16 cellular contexts compared by ENCODE assay signal in genomic region chr9:86822006-86822405, GRCh38.
DNase-seq lines count a peak whose midpoint lies in the region; ATAC-seq and TF ChIP-seq lines count a peak whose summit lies in the region.
"Had no signal": no experiment of that assay in that cellular context is flagged by ENCODE, and none has a peak within 500 bp of the region (broad histone marks: within the 10 kb centered on the region; RNA-seq: fewer than 3 reads in every experiment).

No MANE protein-coding gene starts in this region.

- H3K27me3 ChIP-seq in right atrium auricular region (no peaks in the 10 kb centered on the region), osteoblast (ENCODE audit: insufficient read depth, low read length) (peaks cover 3% of the 10 kb centered on the region), tibial artery (no peaks in the 10 kb centered on the region)
- H3K27me3 ChIP-seq: BLaER1 had no signal

- ATAC-seq in left ventricle myocardium superior (peak; percentile 19), left lobe of liver (no peak), HG02588 (IDR thresholded peaks at IDR 0.05; ENCODE audit: unreplicated experiment) (no peak)
- ATAC-seq in stimulated activated naive CD8-positive, alpha-beta T cell treated with anti-CD3 and anti-CD28 coated beads, Interleukin-15, Interleukin-2, amounts not matched to agents 100 U/mL and 50 U/mL, for 24 hours, result no peak
- ATAC-seq: HCT116, HepG2 had no signal

- no peaks in the 10 kb centered on the region for H4K20me1 ChIP-seq in osteoblast (ENCODE audit: insufficient read depth, low read length)
- H4K20me1 ChIP-seq: BLaER1 had no signal

- H3K36me3 ChIP-seq in right atrium auricular region (no peaks in the 10 kb centered on the region), osteoblast (ENCODE audit: insufficient read depth, low read length) (no peaks in the 10 kb centered on the region), tibial artery (no peaks in the 10 kb centered on the region)
- H3K36me3 ChIP-seq: BLaER1 had no signal

- H3K9me3 ChIP-seq in right atrium auricular region (peaks cover 0 to 19% of the 10 kb centered on the region in 2 donors), osteoblast (ENCODE audit: low read depth, low read length) (no peaks in the 10 kb centered on the region), tibial artery (no peaks in the 10 kb centered on the region)

- peak overlapping the region; percentile 29 for H3K4me2 ChIP-seq in osteoblast (ENCODE audit: insufficient read depth, low read length)
- H3K4me2 ChIP-seq: BLaER1 had no signal

- TF ChIP-seq CTCF in right atrium auricular region (IDR thresholded peaks at IDR 0.05) (no peak), fibroblast of mammary gland (conservative IDR thresholded peaks at IDR 0.05; ENCODE audit: control insufficient read depth, insufficient read depth, low read depth, low read length) (no peak), osteoblast (IDR thresholded peaks at IDR 0.05; ENCODE audit: extremely low read depth, low read depth, low read length) (no peak), tibial artery (IDR thresholded peaks at IDR 0.05) (no peak)

- DNase-seq in left ventricle myocardium superior, result no peak
- no peak for DNase-seq in right atrium auricular region (ENCODE audit: low spot score)
- DNase-seq in fibroblast of mammary gland (ENCODE audit: low read depth), result peak; percentile 27
- no peak for DNase-seq in osteoblast (ENCODE audit: insufficient read length, low spot score, missing footprints)
- no peak for DNase-seq in stimulated activated naive CD8-positive, alpha-beta T cell treated with anti-CD3 and anti-CD28 coated beads, Interleukin-15, Interleukin-2, amounts not matched to agents 100 U/mL and 50 U/mL, for 24 hours
- DNase-seq in left lobe of liver (ENCODE audit: low spot score), result no peak
- no peak for DNase-seq in tibial artery
- DNase-seq: AML-193; CD8-positive, alpha-beta memory T cell; DMS53; GF-D8 had no signal

- H3K4me3 ChIP-seq in right atrium auricular region (no peak overlapping the region), fibroblast of mammary gland (ENCODE audit: control insufficient read depth, low read depth, low read length) (no peak overlapping the region), osteoblast (ENCODE audit: insufficient read depth, low read length) (no peak overlapping the region), tibial artery (no peak overlapping the region)
- H3K4me3 ChIP-seq: BLaER1 had no signal

- H3K27ac ChIP-seq in right atrium auricular region (no peak overlapping the region), osteoblast (ENCODE audit: low read depth, low read length) (no peak overlapping the region), tibial artery (no peak overlapping the region)
- H3K27ac ChIP-seq: 22Rv1, BLaER1 had no signal

- no peaks in the 10 kb centered on the region for H3K4me1 ChIP-seq in right atrium auricular region
- peaks cover 11% of the 10 kb centered on the region for H3K4me1 ChIP-seq in osteoblast (ENCODE audit: insufficient read depth, low read length)
- no peaks in the 10 kb centered on the region for H3K4me1 ChIP-seq in tibial artery
- H3K4me1 ChIP-seq: BLaER1 had no signal

- intact Hi-C loops in left ventricle myocardium superior (cut with micrococcal nuclease) (no loop called here), tibial artery (cut with DNase I; ENCODE audit: low total_unique reads) (no loop called here)

- H2AFZ ChIP-seq in osteoblast (ENCODE audit: low read length), result no peak overlapping the region

- no peaks in the 10 kb centered on the region for H3K79me2 ChIP-seq in osteoblast (ENCODE audit: insufficient read depth, low read length)
